Comparison of ENCODE assay signal across 19 cellular contexts in genomic region chr20:23608251-23608846, GRCh38. TPM values are rescaled to one million over a fixed set of nuclear protein-coding genes. Genes with fewer than 3 reads are reported as not detected.
DNase-seq lines count a peak whose midpoint lies in the region; ATAC-seq and TF ChIP-seq lines count a peak whose summit lies in the region.
"Had no signal": no experiment of that assay in that cellular context is flagged by ENCODE, and none has a peak within 500 bp of the region (broad histone marks: within the 10 kb centered on the region; RNA-seq: fewer than 3 reads in every experiment).

No MANE protein-coding gene starts in this region.

- H3K36me3 ChIP-seq in HEK293 (ENCODE audit: control insufficient read depth in 2 of 2, insufficient read depth in 1 of 2, low read length in 2 of 2) (no peaks in the 10 kb centered on the region), colonic mucosa (no peaks in the 10 kb centered on the region), gastroesophageal sphincter (no peaks in the 10 kb centered on the region), parathyroid adenoma (ENCODE audit: control insufficient read depth, insufficient read depth, low read length) (no peaks in the 10 kb centered on the region), ovary (no peaks in the 10 kb centered on the region)
- H3K36me3 ChIP-seq: BE2C had no signal

- ATAC-seq in gastroesophageal sphincter = no peak
- ATAC-seq: A549, GM12878 had no signal

- H3K9ac ChIP-seq in colonic mucosa (ENCODE audit: low read depth in 2 of 2, low read length in 2 of 2) = no peak overlapping the region
- no peak overlapping the region for H3K9ac ChIP-seq in parathyroid adenoma
- H3K9ac ChIP-seq: GM23248 had no signal

- no peak overlapping the region for H3K4me2 ChIP-seq in parathyroid adenoma (ENCODE audit: low read length)
- H3K4me2 ChIP-seq: A549 had no signal

- CTCF ChIA-PET in HEK293 (lab: Yijun Ruan, JAX) = interaction anchor here (9.3 kb wide), 1 partner anchor 165 kb away, joined by 84 read pairs; no protein-coding TSS in a partner anchor

- H3K4me1 ChIP-seq in HEK293 (ENCODE audit: control insufficient read depth, insufficient read depth, low read length) (no peaks in the 10 kb centered on the region), colonic mucosa (no peaks in the 10 kb centered on the region), gastroesophageal sphincter (peaks cover 0 to 36% (median 4%) of the 10 kb centered on the region in 3 donors), parathyroid adenoma (peaks cover 10% of the 10 kb centered on the region), ovary (ENCODE audit: insufficient read depth) (peaks cover 3% of the 10 kb centered on the region)
- H3K4me1 ChIP-seq: A549, BE2C had no signal

- H3K4me3 ChIP-seq in HEK293 (ENCODE audit: low read depth, low read length) (no peak overlapping the region), colonic mucosa (no peak overlapping the region), gastroesophageal sphincter (no peak overlapping the region), parathyroid adenoma (ENCODE audit: low read depth, low read length) (no peak overlapping the region), ovary (no peak overlapping the region)
- H3K4me3 ChIP-seq: A549, GM12878, GM23248 had no signal

- no peak for TF ChIP-seq EP300 in gastroesophageal sphincter (IDR thresholded peaks at IDR 0.05)
- no peak for TF ChIP-seq EP300 in ovary (IDR thresholded peaks at IDR 0.05)

- H3K27me3 ChIP-seq in colonic mucosa (no peaks in the 10 kb centered on the region), gastroesophageal sphincter (no peaks in the 10 kb centered on the region), parathyroid adenoma (ENCODE audit: control insufficient read depth, insufficient read depth, low read length) (no peaks in the 10 kb centered on the region), ovary (no peaks in the 10 kb centered on the region)

- TF ChIP-seq POLR2A in gastroesophageal sphincter (IDR thresholded peaks at IDR 0.05) = no peak
- no peak for TF ChIP-seq POLR2A in ovary (IDR thresholded peaks at IDR 0.05)

- WGBS in gastroesophageal sphincter (ENCODE audit: low coverage in 1 of 2), 2 donors = no CpG with 5 or more reads among the region's 18 CpGs
- 59 to 71% (median 64%) methylated on average over 18 of the region's 18 CpGs for WGBS in ovary, 3 donors

- peak; percentile 10 for DNase-seq in colonic mucosa
- no peak for DNase-seq in NCI-H146 (lab: John Stamatoyannopoulos, UW)
- no peak for DNase-seq in activated T-cell treated with anti-CD3 and anti-CD28 coated beads for 4 hours
- DNase-seq in stimulated activated CD4-positive, alpha-beta T cell treated with anti-CD3 and anti-CD28 coated beads, Interleukin-1b, Interleukin-23, amount 100 ng/mL, for 48 hours = no peak
- DNase-seq in ovary = no peak
- DNase-seq: BE2C; CD4-positive, alpha-beta memory T cell; DMS79; GM23248; HCEC 1CT had no signal

- no peak for TF ChIP-seq CTCF in HEK293 (tag by site-specific recombination; IDR thresholded peaks at IDR 0.05)
- no peak for TF ChIP-seq CTCF in colonic mucosa (IDR thresholded peaks at IDR 0.05)
- TF ChIP-seq CTCF in gastroesophageal sphincter (IDR thresholded peaks at IDR 0.05) = no peak
- TF ChIP-seq CTCF in parathyroid adenoma (IDR thresholded peaks at IDR 0.05) = no peak
- TF ChIP-seq CTCF in ovary (IDR thresholded peaks at IDR 0.05) = no peak

- intact Hi-C loops in colonic mucosa (cut with DNase I) (loop anchor here (5.0 kb wide), 1 partner anchor 166 kb away; no protein-coding TSS in a partner anchor), ovary (cut with DNase I) (loop anchor here in 2 of 4 donors (10.0 kb wide), 3 partner anchors 164 to 376 kb away; partner anchors contain the start of gene GGTLC1 (in 1 of the 2))

- H2AFZ ChIP-seq in parathyroid adenoma = peak overlapping the region; percentile 1
- H2AFZ ChIP-seq: GM23248 had no signal

- no peaks in the 10 kb centered on the region for H3K9me3 ChIP-seq in HEK293 (ENCODE audit: control insufficient read depth, insufficient read depth, low read depth, low read length)
- no peaks in the 10 kb centered on the region for H3K9me3 ChIP-seq in colonic mucosa
- no peaks in the 10 kb centered on the region for H3K9me3 ChIP-seq in gastroesophageal sphincter
- H3K9me3 ChIP-seq in parathyroid adenoma (ENCODE audit: control insufficient read depth, low read length) = no peaks in the 10 kb centered on the region
- no peaks in the 10 kb centered on the region for H3K9me3 ChIP-seq in ovary
- H3K9me3 ChIP-seq: A549, BE2C had no signal

- no peak overlapping the region for H3K27ac ChIP-seq in HEK293 (ENCODE audit: extremely low read depth, low read depth, low read length)
- H3K27ac ChIP-seq in colonic mucosa = no peak overlapping the region
- peak overlapping the region in 3 of 4 donors; percentile 18 to 48 (median 43) for H3K27ac ChIP-seq in gastroesophageal sphincter
- H3K27ac ChIP-seq in parathyroid adenoma = no peak overlapping the region
- no peak overlapping the region for H3K27ac ChIP-seq in ovary
- H3K27ac ChIP-seq: A549, C4-2B, GM23248, HL-60 had no signal

- POLR2A ChIA-PET in HEK293 (lab: Yijun Ruan, JAX) = no interaction called here

- H3K79me2 ChIP-seq in parathyroid adenoma = no peaks in the 10 kb centered on the region

TF ChIP-seq in HEK293, 187 proteins besides CTCF, POLR2A, EP300 and RAD21:
- no peak for TF ChIP-seq ZNF292 (tag by site-specific recombination; IDR thresholded peaks at IDR 0.05; ENCODE audit: borderline replicate concordance, low read depth)
- TF ChIP-seq ZIC2 (tag by site-specific recombination; IDR thresholded peaks at IDR 0.05) = peak; percentile 38; the same call in 1 of the 2 replicates
- TF ChIP-seq ZNF501 (tag by site-specific recombination; IDR thresholded peaks at IDR 0.05) = no peak
- no peak for TF ChIP-seq PBX3 (CRISPR knock-in tag; IDR thresholded peaks at IDR 0.05)
- no peak for TF ChIP-seq ZNF596 (tag by site-specific recombination; IDR thresholded peaks at IDR 0.05)

RNA-seq across cellular contexts. Expression of gene CST9, which starts 2.6 kb away (rescaled TPM):
- not detected for total RNA-seq in colonic mucosa
- total RNA-seq in gastroesophageal sphincter = not detected
- total RNA-seq in ovary = not detected
- polyA plus RNA-seq in ovary = not detected
- total RNA-seq: CD4-positive, alpha-beta memory T cell; G401; GM12878; GM23248 had no signal
- polyA plus RNA-seq: A549; AG04450; CD4-positive, alpha-beta memory T cell; GM12878; GM23248 had no signal

RNA-seq across cellular contexts. Expression of gene CST3, which starts 29.4 kb away (rescaled TPM):
- total RNA-seq in colonic mucosa = 100 to 1,000 TPM; 606 to 666 TPM
- 1,000 to 10,000 TPM in 3 of 4 donors, 100 to 1,000 TPM in 1; 951 to 1,877 (median 1,344) TPM for total RNA-seq in gastroesophageal sphincter
- total RNA-seq in ovary = 100 to 1,000 TPM; 317 to 889 (median 588) TPM
- 100 to 1,000 TPM; 352 to 404 TPM for polyA plus RNA-seq in ovary

RNA-seq across cellular contexts. Expression of gene CST9L, which starts 40.1 kb away (rescaled TPM):
- not detected for total RNA-seq in colonic mucosa
- not detected for total RNA-seq in gastroesophageal sphincter
- total RNA-seq in ovary = not detected
- not detected for polyA plus RNA-seq in ovary
- total RNA-seq: CD4-positive, alpha-beta memory T cell; G401; GM12878; GM23248 had no signal
- polyA plus RNA-seq: A549; AG04450; CD4-positive, alpha-beta memory T cell; GM12878; GM23248 had no signal

Comparison
In these comparisons a context has a peak if more than half of its experiments do, and no peak if none do; other contexts are left out.
1. H3K27ac ChIP-seq: peak in gastroesophageal sphincter (3 of 4); none in HEK293 (single experiment), colonic mucosa (single experiment), parathyroid adenoma (single experiment) and ovary (0 of 2).